ENCODE assay signal across 1 cellular context in genomic region chr1:64268653-64269557, GRCh38.
TF ChIP-seq lines count a peak whose summit lies in the region.

No MANE protein-coding gene starts in this region.

TF ChIP-seq in GM23338, 12 proteins besides CTCF, POLR2A, EP300 and RAD21 (continued from another document):
- TF ChIP-seq EZH2phosphoT487 (IDR thresholded peaks at IDR 0.05; ENCODE audit: unreplicated experiment) (no peak), REST (IDR thresholded peaks at IDR 0.05; ENCODE audit: unreplicated experiment) (no peak), NANOG (IDR thresholded peaks at IDR 0.05; ENCODE audit: borderline replicate concordance) (no peak), ZNF114 (CRISPR knock-in tag; IDR thresholded peaks at IDR 0.05) (no peak), STAT1 (IDR thresholded peaks at IDR 0.05; ENCODE audit: unreplicated experiment) (no peak), ETS1 (IDR thresholded peaks at IDR 0.05) (no peak)
